8 cellular contexts compared by ENCODE assay signal in genomic region chr19:4723465-4724251, GRCh38. TPM values are rescaled to one million over a fixed set of nuclear protein-coding genes. Genes with fewer than 3 reads are reported as not detected.
DNase-seq lines count a peak whose midpoint lies in the region; TF ChIP-seq lines count a peak whose summit lies in the region.

Gene DPP9, minus strand, starts transcription at chr19:4723842. Its CDS starts 3,936 bp downstream, at chr19:4719906.

- H2BK120ac ChIP-seq in H9 (ENCODE audit: low read depth, low read length, poor library complexity, severe bottlenecking) = no peak within 1 kb of the TSS

- peak within 1 kb of the TSS; percentile 73 for H3K9ac ChIP-seq in ES-I3 (ENCODE audit: low read depth, low read length)
- peak within 1 kb of the TSS; percentile 78 for H3K9ac ChIP-seq in H9 (ENCODE audit: extremely low read depth, insufficient read length, low read length)

- H3K4me2 ChIP-seq in H9 (ENCODE audit: insufficient read depth, insufficient read length, low read length) = peak within 1 kb of the TSS; percentile 88

- H3K56ac ChIP-seq in H9 (ENCODE audit: insufficient read length, low read depth, low read length) = no peak within 1 kb of the TSS

- H4K20me1 ChIP-seq in H9 (ENCODE audit: control insufficient read depth, insufficient read depth, insufficient read length) = peaks cover 6% of the 10 kb centered on the region

- peak within 1 kb of the TSS; percentile 85 to 93 (median 91) for H3K27ac Mint-ChIP-seq in H9
- peak within 1 kb of the TSS; percentile 77 to 99 (median 93) for H3K27ac Mint-ChIP-seq in nephron
- peak within 1 kb of the TSS; percentile 99 for H3K27ac Mint-ChIP-seq in stimulated activated naive CD8-positive, alpha-beta T cell treated with anti-CD3 and anti-CD28 coated beads, Interleukin-15, Interleukin-2, amounts not matched to agents 100 ng/mL and 50 ng/mL, for 24 hours

- no peak within 1 kb of the TSS for H3T11ph ChIP-seq in H9 (ENCODE audit: low read length)

- H3K27me3 Mint-ChIP-seq in H9 (ENCODE audit: low read depth) (peaks cover 2% of the 10 kb centered on the region; the same call in 1 of the 2 replicates), nephron (ENCODE audit: low read depth) (peaks cover 3% of the 10 kb centered on the region)
- H3K27me3 Mint-ChIP-seq in stimulated activated naive CD8-positive, alpha-beta T cell treated with anti-CD3 and anti-CD28 coated beads, Interleukin-15, Interleukin-2, amounts not matched to agents 100 ng/mL and 50 ng/mL, for 24 hours = peaks cover 6% of the 10 kb centered on the region

- H3K4me1 ChIP-seq in ES-I3 (ENCODE audit: insufficient read depth, low read length) = peaks cover 7% of the 10 kb centered on the region; the same call in 1 of the 2 replicates
- no peaks in the 10 kb centered on the region for H3K4me1 ChIP-seq in H9 (ENCODE audit: insufficient read depth, low read length)

- peaks cover 7% of the 10 kb centered on the region for H3K23me2 ChIP-seq in H9 (ENCODE audit: insufficient read length, low read depth, low read length, poor library complexity, severe bottlenecking)

- H3K4me3 ChIP-seq in MG63 = peak within 1 kb of the TSS; percentile 70
- H3K4me3 ChIP-seq in fibroblast of the aortic adventitia (ENCODE audit: low read depth, low read length) = peak within 1 kb of the TSS; percentile 79

- peaks cover 2 to 12% of the 10 kb centered on the region in 2 experiments; a peak in 3 of 4 replicates for H3K4me1 Mint-ChIP-seq in H9
- H3K4me1 Mint-ChIP-seq in nephron = peaks cover 20% of the 10 kb centered on the region
- H3K4me1 Mint-ChIP-seq in stimulated activated naive CD8-positive, alpha-beta T cell treated with anti-CD3 and anti-CD28 coated beads, Interleukin-15, Interleukin-2, amounts not matched to agents 100 ng/mL and 50 ng/mL, for 24 hours (ENCODE audit: low read depth) = peaks cover 38% of the 10 kb centered on the region

- H3K36me3 ChIP-seq in ES-I3 (ENCODE audit: insufficient read depth, low read length) = peaks cover 3% of the 10 kb centered on the region; the same call in 1 of the 2 replicates
- H3K36me3 ChIP-seq in MG63 = peaks cover under 1% of the 10 kb centered on the region

- DNase-seq in H9 (peak; percentile 99), MG63 (peak; percentile 95), SHP77 treated with DMSO at 0.1 percent for 48 hours (lab: John Stamatoyannopoulos, UW) (peak; percentile 96), fibroblast of the aortic adventitia (ENCODE audit: low read depth) (peak; percentile 99)
- DNase-seq in activated effector memory CD4-positive, alpha-beta T cell treated with anti-CD3 and anti-CD28 coated beads, Interleukin-2, amount 50 U/mL, for 16 hours = peak; percentile 99

- H2AFZ ChIP-seq in H9 (ENCODE audit: low read length) = no peak within 1 kb of the TSS

- no peak within 1 kb of the TSS for H3K18ac ChIP-seq in H9 (ENCODE audit: insufficient read length, low read depth, low read length)

- H4K8ac ChIP-seq in H9 (replicated peaks; ENCODE audit: insufficient read length, low read depth, low read length) = no peak within 1 kb of the TSS

- no peaks in the 10 kb centered on the region for H3K27me3 ChIP-seq in H9 (ENCODE audit: insufficient read depth, low read length)
- no peaks in the 10 kb centered on the region for H3K27me3 ChIP-seq in MG63

- H2BK15ac ChIP-seq in H9 (ENCODE audit: low read depth, low read length) = no peak within 1 kb of the TSS

- H4K91ac ChIP-seq in H9 (ENCODE audit: insufficient read length, low read depth, low read length) = no peak within 1 kb of the TSS

- H3K36me3 Mint-ChIP-seq in H9 (ENCODE audit: insufficient read depth in 1 of 3, low read depth in 3 of 3) = peaks cover 7 to 20% (median 12%) of the 10 kb centered on the region in 3 experiments
- peaks cover 10% of the 10 kb centered on the region for H3K36me3 Mint-ChIP-seq in nephron (ENCODE audit: low read depth)
- peaks cover 26% of the 10 kb centered on the region for H3K36me3 Mint-ChIP-seq in stimulated activated naive CD8-positive, alpha-beta T cell treated with anti-CD3 and anti-CD28 coated beads, Interleukin-15, Interleukin-2, amounts not matched to agents 100 ng/mL and 50 ng/mL, for 24 hours (ENCODE audit: low read depth)

- no peak for TF ChIP-seq CTCF in H9 (conservative IDR thresholded peaks at IDR 0.05)
- peak; percentile 28 for TF ChIP-seq CTCF in fibroblast of the aortic adventitia (IDR thresholded peaks at IDR 0.05; ENCODE audit: insufficient read depth, low read length)
- peak in 1 of 3 experiments; percentile 34 for TF ChIP-seq CTCF in nephron (IDR thresholded peaks at IDR 0.05; ENCODE audit: unreplicated experiment in 3 of 3)

- no peaks in the 10 kb centered on the region for H3K9me3 ChIP-seq in ES-I3 (ENCODE audit: control insufficient read depth, insufficient read depth, low read length)
- no peaks in the 10 kb centered on the region for H3K9me3 ChIP-seq in H9 (ENCODE audit: control insufficient read depth, low read depth, low read length)
- no peaks in the 10 kb centered on the region for H3K9me3 ChIP-seq in MG63

- no peak within 1 kb of the TSS for H3K27ac ChIP-seq in H9 (ENCODE audit: insufficient read length, low read depth, low read length)

- H4K5ac ChIP-seq in H9 (ENCODE audit: insufficient read length, low read depth, low read length) = no peak within 1 kb of the TSS

- WGBS in H9 (ENCODE audit: extremely low coverage, insufficient read length, low lambda C conversion rate) = no CpG with 5 or more reads among the region's 76 CpGs

- no peak within 1 kb of the TSS for H3K4ac ChIP-seq in H9 (ENCODE audit: low read depth, low read length)

- H2BK20ac ChIP-seq in H9 (ENCODE audit: low read depth, low read length, poor library complexity, severe bottlenecking) = no peak within 1 kb of the TSS

- peaks cover 6% of the 10 kb centered on the region for H3K79me1 ChIP-seq in H9 (ENCODE audit: insufficient read depth, low read depth, low read length, poor library complexity, severe bottlenecking)

- H2AK5ac ChIP-seq in H9 (ENCODE audit: insufficient read length, low read length) = no peak within 1 kb of the TSS

- 0 out of 2 replicates have a peak within 1 kb of the TSS, but pooled peaks have one; percentile 14 for H3K14ac ChIP-seq in H9 (ENCODE audit: insufficient read depth, low read length)

- H3K4me3 Mint-ChIP-seq in H9 (peak within 1 kb of the TSS; percentile 92 to 97), nephron (peak within 1 kb of the TSS; percentile 93 to 96 (median 95))
- peak within 1 kb of the TSS; percentile 95 for H3K4me3 Mint-ChIP-seq in stimulated activated naive CD8-positive, alpha-beta T cell treated with anti-CD3 and anti-CD28 coated beads, Interleukin-15, Interleukin-2, amounts not matched to agents 100 ng/mL and 50 ng/mL, for 24 hours

- H2BK12ac ChIP-seq in H9 (ENCODE audit: insufficient read length, low read depth, low read length) = no peak within 1 kb of the TSS

- no peak within 1 kb of the TSS for H2BK5ac ChIP-seq in H9 (ENCODE audit: insufficient read length, low read length)

- H3K79me2 ChIP-seq in H9 (ENCODE audit: insufficient read depth, low read length) = peaks cover 5% of the 10 kb centered on the region; the same call in 1 of the 2 replicates

- H3K23ac ChIP-seq in H9 (ENCODE audit: insufficient read length, low read depth, low read length) = no peak within 1 kb of the TSS

- peaks cover 0 to 6% of the 10 kb centered on the region in 2 experiments; a peak in 2 of 5 replicates for H3K9me3 Mint-ChIP-seq in H9
- H3K9me3 Mint-ChIP-seq in nephron = no peaks in the 10 kb centered on the region
- H3K9me3 Mint-ChIP-seq in stimulated activated naive CD8-positive, alpha-beta T cell treated with anti-CD3 and anti-CD28 coated beads, Interleukin-15, Interleukin-2, amounts not matched to agents 100 ng/mL and 50 ng/mL, for 24 hours = no peaks in the 10 kb centered on the region

RNA-seq across cellular contexts. Expression of gene DPP9, which starts in this region (rescaled TPM):
- total RNA-seq in H9 (2021) (43.3 and 46.4 TPM in 2 replicates), fibroblast of the aortic adventitia (ENCODE audit: low replicate concordance) (53.1 and 70.9 TPM in 2 replicates)
- total RNA-seq in MG63 (2014; rRNA removed; shearing (Covaris generic); ENCODE audit: low replicate concordance) = 16.1 and 17.0 TPM in 2 replicates
